18 cellular contexts compared by ENCODE assay signal in the genomic region with DNA sequence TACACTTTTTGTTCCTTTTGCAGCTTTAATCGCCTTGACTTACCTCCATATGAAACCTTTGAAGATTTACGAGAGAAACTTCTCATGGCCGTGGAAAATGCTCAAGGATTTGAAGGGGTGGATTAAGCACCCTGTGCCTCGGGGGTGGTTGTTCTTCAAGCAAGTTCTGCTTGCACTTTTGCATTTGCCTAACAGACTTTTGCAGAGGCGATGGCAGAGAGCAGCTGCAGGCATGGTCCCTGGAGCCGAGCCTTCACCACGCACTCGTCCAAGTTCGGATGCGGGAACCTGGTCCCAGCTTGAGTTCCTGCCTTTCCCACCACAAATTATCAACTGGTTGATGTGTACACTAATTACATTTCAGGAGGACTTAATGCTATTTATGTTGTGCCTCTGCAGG.
DNase-seq lines count a peak whose midpoint lies in the region; ATAC-seq, FAIRE-seq and TF ChIP-seq lines count a peak whose summit lies in the region.
"Had no signal": no experiment of that assay in that cellular context is flagged by ENCODE, and none has a peak within 500 bp of the region (broad histone marks: within the 10 kb centered on the region; RNA-seq: fewer than 3 reads in every experiment).

No MANE protein-coding gene starts in this region.

- no peak overlapping the region for H3K4me3 ChIP-seq in HepG2 (replicated peaks in 1 of 3; ENCODE audit: insufficient read depth in 1 of 3, low read depth in 2 of 3, low read length in 3 of 3)
- H3K4me3 ChIP-seq in right lobe of liver = no peak overlapping the region
- H3K4me3 ChIP-seq: A549, HAP-1 had no signal

- peaks cover 9% of the 10 kb centered on the region; the same call in 1 of the 2 replicates for H4K20me1 ChIP-seq in HepG2 (ENCODE audit: insufficient read depth, low read length)

- FAIRE-seq in HepG2 (lab: Jason Lieb, UNC) = no peak
- FAIRE-seq: A549, GM19239 had no signal

- H2AFZ ChIP-seq in HepG2 (ENCODE audit: low read length) = no peak overlapping the region

- H3K4me2 ChIP-seq in HepG2 (ENCODE audit: low read depth, low read length) = peak overlapping the region; percentile 7; the same call in 1 of the 2 replicates
- H3K4me2 ChIP-seq: A549 had no signal

- no peak for TF ChIP-seq CTCF in HepG2 (CRISPR knock-in tag; IDR thresholded peaks at IDR 0.05)
- no peak for TF ChIP-seq CTCF in right lobe of liver (IDR thresholded peaks at IDR 0.05)
- TF ChIP-seq CTCF in nephron (IDR thresholded peaks at IDR 0.05; ENCODE audit: unreplicated experiment in 3 of 3) = no peak

- H3K4me3 Mint-ChIP-seq in T-helper 17 cell (peak overlapping the region; percentile 61), nephron (no peak overlapping the region)

- BruUV-seq in HepG2 (replicated peaks; lab: Mats Ljungman, UMichigan) = no TSS peak

- WGBS in HepG2 (ENCODE audit: low lambda C conversion rate) = 90% methylated on average over 10 of the region's 10 CpGs
- 87% methylated on average over 8 of the region's 10 CpGs for WGBS in right lobe of liver (ENCODE audit: insufficient coverage, low coverage, low lambda C conversion rate, missing lambda C conversion rate)

- no peak for ATAC-seq in HepG2
- ATAC-seq in right lobe of liver = no peak
- ATAC-seq in T-helper 17 cell = no peak
- ATAC-seq in GM19351 (IDR thresholded peaks at IDR 0.05; ENCODE audit: unreplicated experiment) = no peak
- ATAC-seq: A549 had no signal

- H3K36me3 Mint-ChIP-seq in T-helper 17 cell (ENCODE audit: low read depth) = no peaks in the 10 kb centered on the region
- H3K36me3 Mint-ChIP-seq in nephron (ENCODE audit: low read depth) = peaks cover 73% of the 10 kb centered on the region

- no peaks in the 10 kb centered on the region for H3K9me3 Mint-ChIP-seq in nephron

- TF ChIP-seq RAD21 in HepG2 (CRISPR knock-in tag; IDR thresholded peaks at IDR 0.05) = no peak

- in situ Hi-C loops in HepG2 (cut with HindIII; ENCODE audit: extremely low pct_ligation_motif_present, low pct_unique_long_range_greater_than_20kb) (loop anchor here (5.0 to 25.0 kb wide), 3 partner anchors 349 to 666 kb away; no protein-coding TSS in a partner anchor), G401 (cut with HindIII; ENCODE audit: low sequenced_read_pairs) (no loop called here)

- H3K79me2 ChIP-seq in HepG2 (ENCODE audit: insufficient read depth, low read length) = peaks cover 71% of the 10 kb centered on the region

- H3K36me3 ChIP-seq in HepG2 (replicated peaks in 1 of 2; ENCODE audit: control insufficient read depth in 1 of 2, insufficient read depth in 2 of 2, low read length in 2 of 2) (peaks cover 26 to 65% of the 10 kb centered on the region in 2 experiments), right lobe of liver (peaks cover 0 to 9% (median 0%) of the 10 kb centered on the region in 4 donors)
- H3K36me3 ChIP-seq: HAP-1 had no signal

- peak overlapping the region; percentile 45 for H3K27ac Mint-ChIP-seq in T-helper 17 cell
- peak overlapping the region; percentile 40 to 78 (median 60) for H3K27ac Mint-ChIP-seq in nephron

- H3K4me1 ChIP-seq in HepG2 (ENCODE audit: insufficient read depth, low read length) (peaks cover 100% of the 10 kb centered on the region), right lobe of liver (peaks cover 0 to 24% (median 8%) of the 10 kb centered on the region in 4 donors)
- H3K4me1 ChIP-seq: HAP-1 had no signal

- CTCF ChIA-PET in HepG2 (lab: Yijun Ruan, JAX; ENCODE audit: low intra/inter-chr PET ratio, low total read pairs) = no interaction called here

- intact Hi-C loops in HepG2 (cut with micrococcal nuclease; ENCODE audit: unreplicated experiment) (no loop called here), right lobe of liver (cut with DNase I) (no loop called here)

- H3K27me3 Mint-ChIP-seq in T-helper 17 cell (peaks cover 4% of the 10 kb centered on the region), nephron (ENCODE audit: low read depth) (peaks cover 4% of the 10 kb centered on the region)

- DNase-seq in HepG2 (ENCODE audit: low spot score) = no peak
- no peak for DNase-seq in right lobe of liver
- no peak for DNase-seq in T-helper 17 cell
- no peak for DNase-seq in G401 (ENCODE audit: low spot score)
- no peak for DNase-seq in NCI-H526 (lab: John Stamatoyannopoulos, UW)
- DNase-seq: DMS 273 treated with DMSO at 0.1 percent for 48 hours, MV-4-11, NCI-H1436, NCI-H2029 treated with DMSO at 0.1 percent for 48 hours, NCI-H2171 treated with DMSO at 0.1 percent for 48 hours, NCI-H774, SHP77 treated with DMSO at 0.1 percent for 48 hours had no signal

- no peaks in the 10 kb centered on the region for H3K27me3 ChIP-seq in HepG2 (ENCODE audit: control insufficient read depth in 1 of 2, insufficient read depth in 2 of 2, low read length in 2 of 2)
- H3K27me3 ChIP-seq in right lobe of liver = no peaks in the 10 kb centered on the region

- H3K9me3 ChIP-seq in HepG2 (ENCODE audit: low read length) (no peaks in the 10 kb centered on the region), right lobe of liver (no peaks in the 10 kb centered on the region), T-helper 17 cell (ENCODE audit: control insufficient read depth, low read length, poor library complexity, severe bottlenecking) (no peaks in the 10 kb centered on the region)
- H3K9me3 ChIP-seq: A549, HAP-1 had no signal

- POLR2A ChIA-PET in HepG2 (lab: Yijun Ruan, JAX) = interaction anchor here (1.4 to 1.7 kb wide), 2 partner anchors 97 to 343 kb away, joined by 3 to 6 read pairs; no protein-coding TSS in a partner anchor

- TF ChIP-seq POLR2A in HepG2 (IDR thresholded peaks at IDR 0.05; ENCODE audit: insufficient read depth in 1 of 2, low read depth in 2 of 2, low read length in 2 of 2) (peak in 1 of 2 experiments; percentile 8; a peak in 1 of 4 replicates), right lobe of liver (IDR thresholded peaks at IDR 0.05) (no peak)

- peak overlapping the region; percentile 53 for H3K27ac ChIP-seq in HepG2 (ENCODE audit: extremely low read length, insufficient read depth, low read length)
- H3K27ac ChIP-seq in right lobe of liver = no peak overlapping the region
- H3K27ac ChIP-seq: A549, C4-2B had no signal

- TF ChIP-seq EP300 in HepG2 (IDR thresholded peaks at IDR 0.05; ENCODE audit: low read depth in 2 of 2, low read length in 2 of 2) (no peak), HepG2 (CRISPR knock-in tag; IDR thresholded peaks at IDR 0.05; ENCODE audit: borderline replicate concordance) (no peak)

- H3K4me1 Mint-ChIP-seq in T-helper 17 cell = peaks cover 28% of the 10 kb centered on the region
- peaks cover 77% of the 10 kb centered on the region for H3K4me1 Mint-ChIP-seq in nephron

- H3K9ac ChIP-seq in HepG2 (ENCODE audit: insufficient read depth, low read depth, low read length) = no peak overlapping the region

TF ChIP-seq in HepG2, 621 proteins besides CTCF, POLR2A, EP300 and RAD21 (continues in another document):
- TF ChIP-seq RBM22 (optimal IDR thresholded peaks at IDR 0.05; ENCODE audit: low read length) (peak; percentile 87), ATF6 (CRISPR knock-in tag; conservative IDR thresholded peaks at IDR 0.05) (no peak), PITX1 (CRISPR knock-in tag; IDR thresholded peaks at IDR 0.05) (no peak), ZNF224 (CRISPR knock-in tag; IDR thresholded peaks at IDR 0.05) (no peak)
- TF ChIP-seq, protein P1, sequence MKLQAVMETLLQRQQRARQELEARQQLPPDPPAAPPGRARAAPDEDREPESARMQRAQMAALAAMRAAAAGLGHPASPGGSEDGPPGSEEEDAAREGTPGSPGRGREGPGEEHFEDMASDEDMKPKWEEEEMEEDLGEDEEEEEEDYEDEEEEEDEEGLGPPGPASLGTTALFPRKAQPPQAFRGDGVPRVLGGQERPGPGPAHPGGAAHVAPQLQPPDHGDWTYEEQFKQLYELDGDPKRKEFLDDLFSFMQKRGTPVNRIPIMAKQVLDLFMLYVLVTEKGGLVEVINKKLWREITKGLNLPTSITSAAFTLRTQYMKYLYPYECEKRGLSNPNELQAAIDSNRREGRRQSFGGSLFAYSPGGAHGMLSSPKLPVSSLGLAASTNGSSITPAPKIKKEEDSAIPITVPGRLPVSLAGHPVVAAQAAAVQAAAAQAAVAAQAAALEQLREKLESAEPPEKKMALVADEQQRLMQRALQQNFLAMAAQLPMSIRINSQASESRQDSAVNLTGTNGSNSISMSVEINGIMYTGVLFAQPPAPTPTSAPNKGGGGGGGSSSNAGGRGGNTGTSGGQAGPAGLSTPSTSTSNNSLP (IDR thresholded peaks at IDR 0.05; ENCODE audit: low read depth, low read length) = no peak
